In genomic region chr21:28885853-28886177, GRCh38 we compare ENCODE assay signal across 9 cellular contexts.
DNase-seq lines count a peak whose midpoint lies in the region; ATAC-seq and TF ChIP-seq lines count a peak whose summit lies in the region.
"Had no signal": no experiment of that assay in that cellular context is flagged by ENCODE, and none has a peak within 500 bp of the region (broad histone marks: within the 10 kb centered on the region; RNA-seq: fewer than 3 reads in every experiment).

No MANE protein-coding gene starts in this region.

- H3K9me3 Mint-ChIP-seq in activated T-cell treated with anti-CD3 and anti-CD28 coated beads, Interleukin-2, amount 50 U/mL, for 4 hours, result no peaks in the 10 kb centered on the region
- H3K9me3 Mint-ChIP-seq in activated CD4-positive, alpha-beta memory T cell treated with anti-CD3 and anti-CD28 coated beads, Interleukin-2, amount 10 ng/mL, durations not matched to agents 7 days and 5 days, result no peaks in the 10 kb centered on the region

- DNase-seq in activated T-cell treated with anti-CD3 and anti-CD28 coated beads, Interleukin-2, amount 50 U/mL, for 4 hours, result no peak
- DNase-seq in activated T-cell treated with anti-CD3 and anti-CD28 coated beads for 4 hours (no peak), tibial nerve (ENCODE audit: low spot score in 2 of 2) (peak in 1 of 2 donors; percentile 59), mucosa of gallbladder (ENCODE audit: low spot score) (no peak)
- no peak for DNase-seq in activated CD4-positive, alpha-beta memory T cell treated with anti-CD3 and anti-CD28 coated beads, Interleukin-2, amount 10 ng/mL, durations not matched to agents 7 days and 5 days
- DNase-seq in activated effector memory CD4-positive, alpha-beta T cell treated with anti-CD3 and anti-CD28 coated beads, Interleukin-2, amount 50 U/mL, for 16 hours, result no peak

- POLR2A ChIA-PET in activated CD4-positive, alpha-beta memory T cell treated with anti-CD3 and anti-CD28 coated beads, Interleukin-2, amount 10 ng/mL, durations not matched to agents 7 days and 5 days (lab: Charles Lee), result interaction anchor here (0.7 to 2.9 kb wide), 5 partner anchors 53 to 414 kb away, joined by 3 to 31 read pairs (median 3); partner anchors contain the start of gene LTN1

- CTCF ChIA-PET in activated CD4-positive, alpha-beta memory T cell treated with anti-CD3 and anti-CD28 coated beads, Interleukin-2, amount 10 ng/mL, durations not matched to agents 7 days and 5 days (lab: Charles Lee), result no interaction called here

- no peak for ATAC-seq in activated T-cell treated with anti-CD3 and anti-CD28 coated beads, Interleukin-2, amount 50 U/mL, for 4 hours
- no peak for ATAC-seq in HG03442 (IDR thresholded peaks at IDR 0.05; ENCODE audit: unreplicated experiment)

- H3K4me3 Mint-ChIP-seq in activated T-cell treated with anti-CD3 and anti-CD28 coated beads, Interleukin-2, amount 50 U/mL, for 4 hours, result peak overlapping the region; percentile 83
- H3K4me3 Mint-ChIP-seq in activated CD4-positive, alpha-beta memory T cell treated with anti-CD3 and anti-CD28 coated beads, Interleukin-2, amount 10 ng/mL, durations not matched to agents 7 days and 5 days, result no peak overlapping the region

- no peak for TF ChIP-seq EP300 in tibial nerve (IDR thresholded peaks at IDR 0.05)

- 52 to 63% methylated on average over 6 of the region's 6 CpGs for WGBS in tibial nerve, 2 donors

- H3K36me3 ChIP-seq in tibial nerve, result peaks cover 0 to 15% (median 3%) of the 10 kb centered on the region in 3 donors
- H3K36me3 ChIP-seq: colonic mucosa had no signal

- H3K9me3 ChIP-seq in tibial nerve, result no peaks in the 10 kb centered on the region
- H3K9me3 ChIP-seq: colonic mucosa had no signal

- TF ChIP-seq CTCF in tibial nerve (IDR thresholded peaks at IDR 0.05), result no peak

- no peak for TF ChIP-seq POLR2A in tibial nerve (IDR thresholded peaks at IDR 0.05)

- H3K27me3 ChIP-seq in layer of hippocampus (ENCODE audit: control insufficient read depth, insufficient read depth, low read length) (no peaks in the 10 kb centered on the region), tibial nerve (no peaks in the 10 kb centered on the region)
- H3K27me3 ChIP-seq: colonic mucosa had no signal

- H3K36me3 Mint-ChIP-seq in activated T-cell treated with anti-CD3 and anti-CD28 coated beads, Interleukin-2, amount 50 U/mL, for 4 hours (ENCODE audit: insufficient read depth), result peaks cover 8% of the 10 kb centered on the region
- peaks cover 17% of the 10 kb centered on the region for H3K36me3 Mint-ChIP-seq in activated CD4-positive, alpha-beta memory T cell treated with anti-CD3 and anti-CD28 coated beads, Interleukin-2, amount 10 ng/mL, durations not matched to agents 7 days and 5 days (ENCODE audit: low read depth)

- H3K27ac ChIP-seq in layer of hippocampus (ENCODE audit: low read depth, low read length) (peak overlapping the region; percentile 96), tibial nerve (peak overlapping the region; percentile 91 to 94 (median 92))

- peaks cover 16% of the 10 kb centered on the region for H3K4me1 Mint-ChIP-seq in activated T-cell treated with anti-CD3 and anti-CD28 coated beads, Interleukin-2, amount 50 U/mL, for 4 hours (ENCODE audit: low read depth)
- H3K4me1 Mint-ChIP-seq in activated CD4-positive, alpha-beta memory T cell treated with anti-CD3 and anti-CD28 coated beads, Interleukin-2, amount 10 ng/mL, durations not matched to agents 7 days and 5 days, result peaks cover 20% of the 10 kb centered on the region

- H3K27ac Mint-ChIP-seq in activated CD4-positive, alpha-beta memory T cell treated with anti-CD3 and anti-CD28 coated beads, Interleukin-2, amount 10 ng/mL, durations not matched to agents 7 days and 5 days, result peak overlapping the region; percentile 99

- peak overlapping the region in 2 of 4 donors; percentile 61 to 69 for H3K4me3 ChIP-seq in tibial nerve

- H3K27me3 Mint-ChIP-seq in activated T-cell treated with anti-CD3 and anti-CD28 coated beads, Interleukin-2, amount 50 U/mL, for 4 hours (ENCODE audit: low read depth), result peaks cover 4% of the 10 kb centered on the region
- peaks cover 16% of the 10 kb centered on the region for H3K27me3 Mint-ChIP-seq in activated CD4-positive, alpha-beta memory T cell treated with anti-CD3 and anti-CD28 coated beads, Interleukin-2, amount 10 ng/mL, durations not matched to agents 7 days and 5 days

- peaks cover 0 to 25% (median 7%) of the 10 kb centered on the region in 4 donors for H3K4me1 ChIP-seq in tibial nerve
